In genomic region chr10:21042536-21042935, GRCh38 we compare ENCODE assay signal across 15 cellular contexts.
A peak's percentile ranks its signal among the peaks of the same experiment; 100 is the strongest.
DNase-seq lines count a peak whose midpoint lies in the region; ATAC-seq and TF ChIP-seq lines count a peak whose summit lies in the region.
"Had no signal": no experiment of that assay in that cellular context is flagged by ENCODE, and none has a peak within 500 bp of the region (broad histone marks: within the 10 kb centered on the region; RNA-seq: fewer than 3 reads in every experiment).

No MANE protein-coding gene starts in this region.

- H3K9me3 ChIP-seq in H9 (ENCODE audit: control insufficient read depth, low read depth, low read length) = no peaks in the 10 kb centered on the region
- H3K9me3 ChIP-seq: BE2C had no signal

- H2BK15ac ChIP-seq in H9 (ENCODE audit: low read depth, low read length) = no peak overlapping the region

- no peak overlapping the region for H2AK5ac ChIP-seq in H9 (ENCODE audit: insufficient read length, low read length)

- H4K5ac ChIP-seq in H9 (ENCODE audit: insufficient read length, low read depth, low read length) = no peak overlapping the region

- no peak overlapping the region for H3K14ac ChIP-seq in H9 (ENCODE audit: insufficient read depth, low read length)

- H3K4me1 Mint-ChIP-seq in H9 = peaks cover 9% of the 10 kb centered on the region in 2 experiments
- peaks cover 14% of the 10 kb centered on the region for H3K4me1 Mint-ChIP-seq in mesothelial cell of epicardium
- peaks cover 17% of the 10 kb centered on the region for H3K4me1 Mint-ChIP-seq in MCF 10A (ENCODE audit: insufficient read depth, unreplicated experiment)
- H3K4me1 Mint-ChIP-seq: CD4-positive, alpha-beta memory T cell had no signal

- no peak overlapping the region for H2BK12ac ChIP-seq in H9 (ENCODE audit: insufficient read length, low read depth, low read length)

- no peak for TF ChIP-seq CTCF in H9 (conservative IDR thresholded peaks at IDR 0.05)
- TF ChIP-seq CTCF in mesothelial cell of epicardium (IDR thresholded peaks at IDR 0.05; ENCODE audit: unreplicated experiment) = no peak
- TF ChIP-seq CTCF in MCF 10A (IDR thresholded peaks at IDR 0.05; ENCODE audit: unreplicated experiment) = no peak

- H3K79me1 ChIP-seq in H9 (ENCODE audit: insufficient read depth, low read depth, low read length, poor library complexity, severe bottlenecking) = no peaks in the 10 kb centered on the region

- POLR2A ChIA-PET in MCF 10A (lab: Yijun Ruan, JAX) = interaction anchor here (1.3 to 1.7 kb wide), 2 partner anchors 15 to 55 kb away, joined by 4 read pairs; no protein-coding TSS in a partner anchor

- no peak overlapping the region for H3K4me3 Mint-ChIP-seq in H9
- no peak overlapping the region for H3K4me3 Mint-ChIP-seq in mesothelial cell of epicardium
- H3K4me3 Mint-ChIP-seq in MCF 10A (ENCODE audit: unreplicated experiment) = no peak overlapping the region
- H3K4me3 Mint-ChIP-seq: CD4-positive, alpha-beta memory T cell had no signal

- H2BK120ac ChIP-seq in H9 (ENCODE audit: low read depth, low read length, poor library complexity, severe bottlenecking) = no peak overlapping the region

- no peak overlapping the region for H4K91ac ChIP-seq in H9 (ENCODE audit: insufficient read length, low read depth, low read length)

- no peak overlapping the region for H3K4ac ChIP-seq in H9 (ENCODE audit: low read depth, low read length)

- no peaks in the 10 kb centered on the region for H3K79me2 ChIP-seq in H9 (ENCODE audit: insufficient read depth, low read length)

- H3K27ac ChIP-seq in H9 (ENCODE audit: insufficient read length, low read depth, low read length) = no peak overlapping the region
- H3K27ac ChIP-seq: C4-2B, GM23248 had no signal

- H3T11ph ChIP-seq in H9 (ENCODE audit: low read length) = no peak overlapping the region

- H3K9ac ChIP-seq in H9 (ENCODE audit: extremely low read depth, insufficient read length, low read length) = no peak overlapping the region
- H3K9ac ChIP-seq: GM23248 had no signal

- H3K27me3 ChIP-seq in H9 (ENCODE audit: insufficient read depth, low read length) = no peaks in the 10 kb centered on the region
- H3K27me3 ChIP-seq: BE2C had no signal

- BruUV-seq in MCF 10A (replicated peaks; lab: Mats Ljungman, UMichigan) = no TSS peak

- H2BK20ac ChIP-seq in H9 (ENCODE audit: low read depth, low read length, poor library complexity, severe bottlenecking) = no peak overlapping the region

- H3K27me3 Mint-ChIP-seq in H9 (ENCODE audit: low read depth) (no peaks in the 10 kb centered on the region), mesothelial cell of epicardium (ENCODE audit: low read depth) (no peaks in the 10 kb centered on the region), MCF 10A (ENCODE audit: insufficient read depth, unreplicated experiment) (no peaks in the 10 kb centered on the region)

- no peaks in the 10 kb centered on the region for H4K20me1 ChIP-seq in H9 (ENCODE audit: control insufficient read depth, insufficient read depth, insufficient read length)

- H3K27ac Mint-ChIP-seq in H9 (peak overlapping the region in 2 of 3 experiments; percentile 7 to 38; a peak in 2 of 7 replicates), mesothelial cell of epicardium (peak overlapping the region; percentile 38), MCF 10A (ENCODE audit: low read depth, unreplicated experiment) (no peak overlapping the region)
- H3K27ac Mint-ChIP-seq: CD4-positive, alpha-beta memory T cell had no signal

- no peak overlapping the region for H2AFZ ChIP-seq in H9 (ENCODE audit: low read length)
- H2AFZ ChIP-seq: GM23248 had no signal

- no CpG with 5 or more reads among the region's 1 CpG for WGBS in H9 (ENCODE audit: extremely low coverage, insufficient read length, low lambda C conversion rate)

- intact Hi-C loops in MCF 10A (cut with micrococcal nuclease) = no loop called here

- H3K9me3 Mint-ChIP-seq in H9 (no peaks in the 10 kb centered on the region; a peak in 1 of 5 replicates), mesothelial cell of epicardium (peaks cover 9% of the 10 kb centered on the region), MCF 10A (ENCODE audit: unreplicated experiment) (no peaks in the 10 kb centered on the region)

- no peak overlapping the region for H2BK5ac ChIP-seq in H9 (ENCODE audit: insufficient read length, low read length)

- H3K4me2 ChIP-seq in H9 (ENCODE audit: insufficient read depth, insufficient read length, low read length) = no peak overlapping the region

- H3K23me2 ChIP-seq in H9 (ENCODE audit: insufficient read length, low read depth, low read length, poor library complexity, severe bottlenecking) = no peaks in the 10 kb centered on the region

- DNase-seq in H9 (no peak), amniotic epithelial cell (ENCODE audit: low read depth) (peak; percentile 71), mesothelial cell of epicardium (ENCODE audit: low spot score in 2 of 2, unreplicated experiment in 2 of 2) (no peak), MCF 10A (ENCODE audit: unreplicated experiment) (no peak), LoVo (ENCODE audit: low spot score) (no peak)
- no peak for DNase-seq in central memory CD4-positive, alpha-beta T cell
- DNase-seq: BE2C; CD4-positive, alpha-beta memory T cell; DMS79; GM23248; H7; IMR-90 had no signal

- no peak overlapping the region for H3K18ac ChIP-seq in H9 (ENCODE audit: insufficient read length, low read depth, low read length)

- H3K4me1 ChIP-seq in H9 (ENCODE audit: insufficient read depth, low read length) = no peaks in the 10 kb centered on the region
- H3K4me1 ChIP-seq: BE2C had no signal

- CTCF ChIA-PET in MCF 10A (lab: Yijun Ruan, JAX) = interaction anchor here (0.6 kb wide), 1 partner anchor 1454 kb away, joined by 3 read pairs; no protein-coding TSS in a partner anchor

- H3K56ac ChIP-seq in H9 (ENCODE audit: insufficient read length, low read depth, low read length) = no peak overlapping the region

- H4K8ac ChIP-seq in H9 (replicated peaks; ENCODE audit: insufficient read length, low read depth, low read length) = no peak overlapping the region

- H3K36me3 Mint-ChIP-seq in H9 (ENCODE audit: insufficient read depth in 1 of 3, low read depth in 3 of 3) = peaks cover 0 to 2% (median 2%) of the 10 kb centered on the region in 3 experiments; a peak in 2 of 7 replicates
- H3K36me3 Mint-ChIP-seq in mesothelial cell of epicardium = peaks cover 2% of the 10 kb centered on the region
- H3K36me3 Mint-ChIP-seq in MCF 10A (ENCODE audit: insufficient read depth, unreplicated experiment) = no peaks in the 10 kb centered on the region
- H3K36me3 Mint-ChIP-seq: CD4-positive, alpha-beta memory T cell had no signal

- ATAC-seq in HG03354 (IDR thresholded peaks at IDR 0.05; ENCODE audit: poor library complexity, severe bottlenecking, unreplicated experiment) = no peak
- ATAC-seq: GM12878 had no signal

- H3K23ac ChIP-seq in H9 (ENCODE audit: insufficient read length, low read depth, low read length) = no peak overlapping the region
